Comparison of ENCODE assay signal across 9 cellular contexts in the genomic region with DNA sequence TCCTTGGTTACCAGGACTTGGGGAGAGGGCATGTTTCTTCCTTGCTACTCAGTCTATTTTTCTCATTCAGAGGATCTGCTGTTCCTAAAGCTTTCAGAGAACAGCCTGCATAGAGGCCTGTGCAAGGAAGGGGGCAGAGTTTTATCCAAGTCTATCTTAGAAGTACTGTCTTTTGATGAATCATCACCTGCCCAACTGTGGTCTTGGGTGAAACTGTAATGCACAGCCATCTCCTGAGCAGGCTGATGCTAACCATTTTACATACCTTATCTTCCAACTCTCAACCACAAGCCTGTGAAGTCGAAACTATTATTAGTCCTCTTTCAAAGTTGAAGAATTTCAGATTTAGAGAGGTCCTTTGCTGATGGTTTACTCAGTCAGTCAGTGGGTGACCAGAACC.
DNase-seq lines count a peak whose midpoint lies in the region; ATAC-seq and TF ChIP-seq lines count a peak whose summit lies in the region.
"Had no signal": no experiment of that assay in that cellular context is flagged by ENCODE, and none has a peak within 500 bp of the region (broad histone marks: within the 10 kb centered on the region; RNA-seq: fewer than 3 reads in every experiment).

No MANE protein-coding gene starts in this region.

- H3K9ac ChIP-seq in neural cell (ENCODE audit: low read length) = no peak overlapping the region
- H3K9ac ChIP-seq in mesendoderm (ENCODE audit: low read length) = no peak overlapping the region

- no peak for DNase-seq in G401 (ENCODE audit: low spot score)
- DNase-seq in mesendoderm = no peak
- DNase-seq in Kasumi-1 (lab: John Stamatoyannopoulos, UW) = no peak
- DNase-seq: testis had no signal

- H4K8ac ChIP-seq in mesendoderm (ENCODE audit: low read depth, low read length) = no peak overlapping the region

- TF ChIP-seq CTCF in neural cell (IDR thresholded peaks at IDR 0.05; ENCODE audit: poor library complexity, severe bottlenecking) = peak; percentile 26

- no CpG with 5 or more reads among the region's 1 CpG for WGBS in mesendoderm (ENCODE audit: extremely low coverage, insufficient coverage, low lambda C conversion rate)

- no peaks in the 10 kb centered on the region for H3K9me2 ChIP-seq in neural cell (ENCODE audit: insufficient read depth, low read length)

- ATAC-seq in GM19023 (IDR thresholded peaks at IDR 0.05; ENCODE audit: unreplicated experiment) = peak; percentile 86
- ATAC-seq in GM21737 (IDR thresholded peaks at IDR 0.05; ENCODE audit: unreplicated experiment) = peak; percentile 92
- peak; percentile 98 for ATAC-seq in HG03442 (IDR thresholded peaks at IDR 0.05; ENCODE audit: unreplicated experiment)
- ATAC-seq: esophagus mucosa had no signal

- H2BK120ac ChIP-seq in mesendoderm (ENCODE audit: low read depth, low read length) = no peak overlapping the region

- no peak overlapping the region for H3K56ac ChIP-seq in mesendoderm (ENCODE audit: low read length)

- no peak overlapping the region for H3K4ac ChIP-seq in mesendoderm (ENCODE audit: low read depth, low read length)

- in situ Hi-C loops in G401 (cut with HindIII; ENCODE audit: low sequenced_read_pairs) = no loop called here

- no peak for TF ChIP-seq RAD21 in neural cell (conservative IDR thresholded peaks at IDR 0.05)

- H3K36me3 ChIP-seq in neural cell (ENCODE audit: insufficient read depth, low read length) = no peaks in the 10 kb centered on the region
- H3K36me3 ChIP-seq in mesendoderm (ENCODE audit: control insufficient read depth, insufficient read depth, low read length) = no peaks in the 10 kb centered on the region

- no peak overlapping the region for H2AK5ac ChIP-seq in mesendoderm (ENCODE audit: low read length)

- H3K27ac ChIP-seq in neural cell (ENCODE audit: low read length) (no peak overlapping the region), mesendoderm (ENCODE audit: low read depth, low read length) (no peak overlapping the region)
- H3K27ac ChIP-seq: testis had no signal

- TF ChIP-seq EP300 in neural cell (conservative IDR thresholded peaks at IDR 0.05; ENCODE audit: poor library complexity, severe bottlenecking) = no peak

- no peaks in the 10 kb centered on the region for H3F3A ChIP-seq in neural cell (ENCODE audit: insufficient read depth, low read length, poor library complexity, severe bottlenecking)

- no peaks in the 10 kb centered on the region for H3K4me1 ChIP-seq in mesendoderm (ENCODE audit: control insufficient read depth, low read depth, low read length)
- H3K4me1 ChIP-seq: testis had no signal

- H3K18ac ChIP-seq in mesendoderm (ENCODE audit: low read length) = no peak overlapping the region

- no peak overlapping the region for H4K5ac ChIP-seq in mesendoderm (ENCODE audit: low read length)

- no peaks in the 10 kb centered on the region for H3K9me3 ChIP-seq in neural cell (ENCODE audit: low read length)
- H3K9me3 ChIP-seq: testis had no signal

- H2AFZ ChIP-seq in neural cell (ENCODE audit: low read depth, low read length) = no peak overlapping the region

- H2BK5ac ChIP-seq in mesendoderm (ENCODE audit: low read length) = no peak overlapping the region

- no peaks in the 10 kb centered on the region for H3K27me3 ChIP-seq in neural cell (ENCODE audit: insufficient read depth, low read depth, low read length)
- no peaks in the 10 kb centered on the region for H3K27me3 ChIP-seq in mesendoderm (ENCODE audit: insufficient read depth, low read length, poor library complexity)
- H3K27me3 ChIP-seq: testis had no signal

- H3K79me2 ChIP-seq in neural cell (replicated peaks; ENCODE audit: insufficient read depth, low read length) (no peaks in the 10 kb centered on the region), mesendoderm (ENCODE audit: control insufficient read depth, insufficient read depth, low read length) (no peaks in the 10 kb centered on the region)

- no peak overlapping the region for H2BK15ac ChIP-seq in mesendoderm (replicated peaks; ENCODE audit: low read depth)

- H3K4me3 ChIP-seq in neural cell (ENCODE audit: low read length) (no peak overlapping the region), mesendoderm (ENCODE audit: low read length) (no peak overlapping the region)
- H3K4me3 ChIP-seq: testis had no signal

- H3K79me1 ChIP-seq in mesendoderm (ENCODE audit: low read length) = no peaks in the 10 kb centered on the region

- H3K4me2 ChIP-seq in neural cell (ENCODE audit: low read length) (no peak overlapping the region), mesendoderm (ENCODE audit: low read length) (no peak overlapping the region)

- no peak overlapping the region for H3K23ac ChIP-seq in mesendoderm (ENCODE audit: low read length)

- no peaks in the 10 kb centered on the region for H4K20me1 ChIP-seq in neural cell (ENCODE audit: insufficient read depth)

TF ChIP-seq in neural cell, 6 proteins besides CTCF, POLR2A, EP300 and RAD21:
- TF ChIP-seq MXI1 (conservative IDR thresholded peaks at IDR 0.05; ENCODE audit: poor library complexity, severe bottlenecking) (no peak), POLR2AphosphoS5 (IDR thresholded peaks at IDR 0.05) (no peak), SMC3 (conservative IDR thresholded peaks at IDR 0.05; ENCODE audit: poor library complexity) (no peak), TAF1 (IDR thresholded peaks at IDR 0.05; ENCODE audit: low read depth) (no peak), EZH2 (IDR thresholded peaks at IDR 0.05; ENCODE audit: borderline replicate concordance, insufficient read depth, low read length, poor library complexity, severe bottlenecking) (no peak)
- TF ChIP-seq, protein P1, sequence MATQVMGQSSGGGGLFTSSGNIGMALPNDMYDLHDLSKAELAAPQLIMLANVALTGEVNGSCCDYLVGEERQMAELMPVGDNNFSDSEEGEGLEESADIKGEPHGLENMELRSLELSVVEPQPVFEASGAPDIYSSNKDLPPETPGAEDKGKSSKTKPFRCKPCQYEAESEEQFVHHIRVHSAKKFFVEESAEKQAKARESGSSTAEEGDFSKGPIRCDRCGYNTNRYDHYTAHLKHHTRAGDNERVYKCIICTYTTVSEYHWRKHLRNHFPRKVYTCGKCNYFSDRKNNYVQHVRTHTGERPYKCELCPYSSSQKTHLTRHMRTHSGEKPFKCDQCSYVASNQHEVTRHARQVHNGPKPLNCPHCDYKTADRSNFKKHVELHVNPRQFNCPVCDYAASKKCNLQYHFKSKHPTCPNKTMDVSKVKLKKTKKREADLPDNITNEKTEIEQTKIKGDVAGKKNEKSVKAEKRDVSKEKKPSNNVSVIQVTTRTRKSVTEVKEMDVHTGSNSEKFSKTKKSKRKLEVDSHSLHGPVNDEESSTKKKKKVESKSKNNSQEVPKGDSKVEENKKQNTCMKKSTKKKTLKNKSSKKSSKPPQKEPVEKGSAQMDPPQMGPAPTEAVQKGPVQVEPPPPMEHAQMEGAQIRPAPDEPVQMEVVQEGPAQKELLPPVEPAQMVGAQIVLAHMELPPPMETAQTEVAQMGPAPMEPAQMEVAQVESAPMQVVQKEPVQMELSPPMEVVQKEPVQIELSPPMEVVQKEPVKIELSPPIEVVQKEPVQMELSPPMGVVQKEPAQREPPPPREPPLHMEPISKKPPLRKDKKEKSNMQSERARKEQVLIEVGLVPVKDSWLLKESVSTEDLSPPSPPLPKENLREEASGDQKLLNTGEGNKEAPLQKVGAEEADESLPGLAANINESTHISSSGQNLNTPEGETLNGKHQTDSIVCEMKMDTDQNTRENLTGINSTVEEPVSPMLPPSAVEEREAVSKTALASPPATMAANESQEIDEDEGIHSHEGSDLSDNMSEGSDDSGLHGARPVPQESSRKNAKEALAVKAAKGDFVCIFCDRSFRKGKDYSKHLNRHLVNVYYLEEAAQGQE (IDR thresholded peaks at IDR 0.05; ENCODE audit: borderline replicate concordance) = no peak
